Comparison of ENCODE assay signal across 10 cellular contexts in genomic region chr2:25420820-25421237, GRCh38.
DNase-seq lines count a peak whose midpoint lies in the region; ATAC-seq, FAIRE-seq and TF ChIP-seq lines count a peak whose summit lies in the region.
"Had no signal": no experiment of that assay in that cellular context is flagged by ENCODE, and none has a peak within 500 bp of the region (broad histone marks: within the 10 kb centered on the region; RNA-seq: fewer than 3 reads in every experiment).

No MANE protein-coding gene starts in this region.

- peak overlapping the region; percentile 98 for H3K27ac ChIP-seq in GM12878 (ENCODE audit: control insufficient read depth, insufficient read depth)

- POLR2A ChIA-PET in GM12878 (lab: Charles Lee), result interaction anchor here (0.5 to 7.4 kb wide), 11 partner anchors 15 to 142 kb away, joined by 3 to 192 read pairs (median 5); no protein-coding TSS in a partner anchor
- POLR2A ChIA-PET in MCF 10A (lab: Yijun Ruan, JAX), result no interaction called here

- peaks cover 46% of the 10 kb centered on the region for H3K79me2 ChIP-seq in GM12878 (ENCODE audit: control insufficient read depth, insufficient read depth, low read length)

- intact Hi-C loops in GM12878 (cut with micrococcal nuclease; ENCODE audit: unreplicated experiment), result loop anchor here (2.0 to 5.0 kb wide), 3 partner anchors 76 to 144 kb away; no protein-coding TSS in a partner anchor
- intact Hi-C loops in MCF 10A (cut with micrococcal nuclease), result no loop called here

- BruUV-seq in GM12878 (replicated peaks; lab: Mats Ljungman, UMichigan), result no TSS peak
- BruUV-seq in MCF 10A (replicated peaks; lab: Mats Ljungman, UMichigan), result no TSS peak

- H3K9me3 Mint-ChIP-seq in MCF 10A (ENCODE audit: unreplicated experiment), result no peaks in the 10 kb centered on the region

- peak; percentile 72 for TF ChIP-seq POLR2A in GM12878 (IDR thresholded peaks at IDR 0.05; ENCODE audit: low read depth, low read length)

- no peaks in the 10 kb centered on the region for H3K4me1 Mint-ChIP-seq in MCF 10A (ENCODE audit: insufficient read depth, unreplicated experiment)

- in situ Hi-C loops in GM12878 (cut with MboI), result no loop called here

- H3K27ac Mint-ChIP-seq in MCF 10A (ENCODE audit: low read depth, unreplicated experiment), result no peak overlapping the region

- H3K9me3 ChIP-seq in GM12878 (replicated peaks; ENCODE audit: control insufficient read depth, insufficient read depth, low read length), result no peaks in the 10 kb centered on the region

- CTCF ChIA-PET in GM12878 (lab: Yijun Ruan, JAX), result interaction anchor here (0.7 to 7.4 kb wide), 9 partner anchors 8 to 146 kb away, joined by 3 to 105 read pairs (median 6); no protein-coding TSS in a partner anchor
- CTCF ChIA-PET in MCF 10A (lab: Yijun Ruan, JAX), result no interaction called here

- H3K4me3 Mint-ChIP-seq in MCF 10A (ENCODE audit: unreplicated experiment), result no peak overlapping the region

- peaks cover 27% of the 10 kb centered on the region for H3K36me3 Mint-ChIP-seq in MCF 10A (ENCODE audit: insufficient read depth, unreplicated experiment)

- peak; percentile 93 for DNase-seq in GM12878 (ENCODE audit: low read depth, low spot score)
- no peak for DNase-seq in MCF 10A (ENCODE audit: unreplicated experiment)
- DNase-seq in SW480 (ENCODE audit: low spot score), result no peak
- no peak for DNase-seq in anterior cingulate cortex (lab: John Stamatoyannopoulos, UW)
- DNase-seq in iPS-NIHi11 (ENCODE audit: low spot score), result no peak
- DNase-seq: activated CD8-positive, alpha-beta memory T cell treated with anti-CD3 and anti-CD28 coated beads, Interleukin-2, amount 50 U/mL, for 48 hours; NCI-H146 had no signal

- TF ChIP-seq EP300 in GM12878 (IDR thresholded peaks at IDR 0.05; ENCODE audit: borderline replicate concordance in 1 of 2, control insufficient read depth in 1 of 2, low read depth in 2 of 2, low read length in 2 of 2), result peak; percentile 82 to 95

- 0% methylated on average over 2 of the region's 2 CpGs for WGBS in GM12878 (ENCODE audit: insufficient coverage, insufficient replicate concordance, low lambda C conversion rate, missing lambda C conversion rate)

- SMC1A ChIA-PET in GM12878 (lab: Charles Lee; ENCODE audit: uncharacterized antibody, unreplicated experiment), result interaction anchor here (0.6 to 7.5 kb wide), 16 partner anchors 9 to 368 kb away, joined by 3 to 245 read pairs (median 6); no protein-coding TSS in a partner anchor

- TF ChIP-seq RAD21 in GM12878 (IDR thresholded peaks at IDR 0.05; ENCODE audit: insufficient read depth, low read depth, low read length), result 0 out of 2 replicates have a peak, but pooled peaks have one; percentile 12

- TF ChIP-seq CTCF in GM12875 (IDR thresholded peaks at IDR 0.05; ENCODE audit: borderline replicate concordance, insufficient read depth, low read depth, low read length) (no peak), GM12878 (IDR thresholded peaks at IDR 0.05 in 2 of 3, conservative IDR thresholded peaks at IDR 0.05 in 1 of 3; ENCODE audit: control insufficient read depth in 2 of 3, extremely low read depth in 1 of 3, insufficient read depth in 1 of 3, low read depth in 3 of 3, low read length in 3 of 3) (no peak), MCF 10A (IDR thresholded peaks at IDR 0.05; ENCODE audit: unreplicated experiment) (no peak)

- no peaks in the 10 kb centered on the region for H4K20me1 ChIP-seq in GM12878 (ENCODE audit: control insufficient read depth, insufficient read depth)

- peak overlapping the region; percentile 72 for H3K9ac ChIP-seq in GM12878 (ENCODE audit: control insufficient read depth, insufficient read depth, low read length)

- H2AFZ ChIP-seq in GM12878 (ENCODE audit: control insufficient read depth, low read depth, low read length), result no peak overlapping the region

- RAD21 ChIA-PET in GM12878 (lab: Charles Lee; ENCODE audit: unreplicated experiment), result interaction anchor here (0.6 to 7.4 kb wide), 17 partner anchors 10 to 147 kb away, joined by 3 to 189 read pairs (median 8); no protein-coding TSS in a partner anchor

- no peaks in the 10 kb centered on the region for H3K27me3 ChIP-seq in GM12878 (replicated peaks in 1 of 2; ENCODE audit: control insufficient read depth in 2 of 2, insufficient read depth in 2 of 2, low read length in 1 of 2)

- peak overlapping the region; percentile 73 for H3K4me2 ChIP-seq in GM12878 (ENCODE audit: control insufficient read depth, insufficient read depth)

- peaks cover 35% of the 10 kb centered on the region for H3K4me1 ChIP-seq in GM12878 (ENCODE audit: control insufficient read depth, insufficient read depth, low read length)

- H3K27me3 Mint-ChIP-seq in MCF 10A (ENCODE audit: insufficient read depth, unreplicated experiment), result no peaks in the 10 kb centered on the region

- FAIRE-seq in GM12878 (lab: Jason Lieb, UNC), result no peak

- H3K36me3 ChIP-seq in GM12878 (ENCODE audit: control insufficient read depth in 2 of 2, insufficient read depth in 2 of 2, low read length in 1 of 2), result 0 out of 4 replicates have a peak, but pooled peaks cover 0 to 2% of the 10 kb centered on the region in 2 experiments

- H3K4me3 ChIP-seq in GM12875 (ENCODE audit: low read depth, low read length) (peak overlapping the region; percentile 36), GM12878 (peak overlapping the region; percentile 75)

- ATAC-seq in GM21360 (IDR thresholded peaks at IDR 0.05; ENCODE audit: unreplicated experiment), result peak; percentile 35
- ATAC-seq in HG03354 (IDR thresholded peaks at IDR 0.05; ENCODE audit: poor library complexity, severe bottlenecking, unreplicated experiment), result peak; percentile 49
- ATAC-seq in GM12878, result peak; percentile 64

TF ChIP-seq in GM12878, 131 proteins besides CTCF, POLR2A, EP300 and RAD21 (continues in another document):
- TF ChIP-seq ZNF217 (IDR thresholded peaks at IDR 0.05) (peak; percentile 67; the same call in 1 of the 2 replicates), CBX3 (IDR thresholded peaks at IDR 0.05; ENCODE audit: borderline replicate concordance, low read depth) (no peak), BCLAF1 (IDR thresholded peaks at IDR 0.05) (no peak), NRF1 (conservative IDR thresholded peaks at IDR 0.05; ENCODE audit: low read depth, low read length) (no peak), SMC3 (IDR thresholded peaks at IDR 0.05; ENCODE audit: borderline replicate concordance, low read length) (peak; percentile 6; the same call in 1 of the 2 replicates), HDAC6 (IDR thresholded peaks at IDR 0.05; ENCODE audit: unreplicated experiment) (no peak), TCF3 (IDR thresholded peaks at IDR 0.05; ENCODE audit: borderline replicate concordance, insufficient read depth, low read depth, low read length) (no peak), IKZF1 (conservative IDR thresholded peaks at IDR 0.05) (peak; percentile 85), ATF2 (IDR thresholded peaks at IDR 0.05; ENCODE audit: low read length) (peak; percentile 80; the same call in 1 of the 2 replicates), EED (IDR thresholded peaks at IDR 0.05; ENCODE audit: low read depth) (0 out of 2 replicates have a peak, but pooled peaks have one; percentile 33), RUNX3 (IDR thresholded peaks at IDR 0.05; ENCODE audit: low read length) (peak; percentile 98), STAT1 (conservative IDR thresholded peaks at IDR 0.05) (no peak), TAF1 (IDR thresholded peaks at IDR 0.05; ENCODE audit: borderline replicate concordance, low read depth, low read length) (peak; percentile 73; the same call in 1 of the 2 replicates), SUZ12 (IDR thresholded peaks at IDR 0.05; ENCODE audit: unreplicated experiment) (no peak)
